15 cellular contexts compared by ENCODE assay signal in genomic region chr16:89481556-89481955, GRCh38. TPM values are rescaled to one million over a fixed set of nuclear protein-coding genes. Genes with fewer than 3 reads are reported as not detected.
DNase-seq lines count a peak whose midpoint lies in the region; ATAC-seq, FAIRE-seq and TF ChIP-seq lines count a peak whose summit lies in the region.
"Had no signal": no experiment of that assay in that cellular context is flagged by ENCODE, and none has a peak within 500 bp of the region (broad histone marks: within the 10 kb centered on the region; RNA-seq: fewer than 3 reads in every experiment).

No MANE protein-coding gene starts in this region.

- ATAC-seq in activated T-cell treated with anti-CD3 and anti-CD28 coated beads, Interleukin-2, amount 50 U/mL, for 4 hours, result no peak
- ATAC-seq in stimulated activated effector memory CD8-positive, alpha-beta T cell treated with anti-CD3 and anti-CD28 coated beads, Interleukin-12 subunit alpha, Interleukin-12 subunit beta, amount 100 ng/mL, for 72 hours, result no peak
- no peak for ATAC-seq in GM19452 (IDR thresholded peaks at IDR 0.05; ENCODE audit: unreplicated experiment)
- no peak for ATAC-seq in HepG2

- H3K79me2 ChIP-seq in HepG2 (ENCODE audit: insufficient read depth, low read length), result peaks cover 91% of the 10 kb centered on the region

- H3K36me3 Mint-ChIP-seq in activated T-cell treated with anti-CD3 and anti-CD28 coated beads, Interleukin-2, amount 50 U/mL, for 24 hours (ENCODE audit: low read depth), result peaks cover 69% of the 10 kb centered on the region
- H3K36me3 Mint-ChIP-seq in activated T-cell treated with anti-CD3 and anti-CD28 coated beads, Interleukin-2, amount 50 U/mL, for 4 hours (ENCODE audit: insufficient read depth), result peaks cover 12% of the 10 kb centered on the region
- peaks cover 76% of the 10 kb centered on the region for H3K36me3 Mint-ChIP-seq in stimulated activated effector memory CD8-positive, alpha-beta T cell treated with anti-CD3 and anti-CD28 coated beads, Interleukin-12 subunit alpha, Interleukin-12 subunit beta, amount 100 ng/mL, for 72 hours

- in situ Hi-C loops in HepG2 (cut with HindIII; ENCODE audit: extremely low pct_ligation_motif_present, low pct_unique_long_range_greater_than_20kb), result no loop called here

- POLR2A ChIA-PET in RWPE1 (lab: Yijun Ruan, JAX; ENCODE audit: low non-redundant PET) (no interaction called here), HepG2 (lab: Yijun Ruan, JAX) (no interaction called here)

- H3K9ac ChIP-seq in HepG2 (ENCODE audit: insufficient read depth, low read depth, low read length), result no peak overlapping the region

- peak overlapping the region; percentile 43 for H3K27ac ChIP-seq in RWPE1
- H3K27ac ChIP-seq in HepG2 (ENCODE audit: extremely low read length, insufficient read depth, low read length), result no peak overlapping the region
- H3K27ac ChIP-seq: tibial nerve had no signal

- no peak overlapping the region for H3K4me2 ChIP-seq in HepG2 (ENCODE audit: low read depth, low read length)

- peaks cover 89% of the 10 kb centered on the region for H3K4me1 ChIP-seq in HepG2 (ENCODE audit: insufficient read depth, low read length)

- H2AFZ ChIP-seq in HepG2 (ENCODE audit: low read length), result no peak overlapping the region

- no peaks in the 10 kb centered on the region for H3K27me3 ChIP-seq in HepG2 (ENCODE audit: control insufficient read depth in 1 of 2, insufficient read depth in 2 of 2, low read length in 2 of 2)
- H3K27me3 ChIP-seq: tibial nerve had no signal

- H3K4me1 Mint-ChIP-seq in activated T-cell treated with anti-CD3 and anti-CD28 coated beads, Interleukin-2, amount 50 U/mL, for 24 hours (ENCODE audit: low read depth), result peaks cover 90% of the 10 kb centered on the region
- H3K4me1 Mint-ChIP-seq in activated T-cell treated with anti-CD3 and anti-CD28 coated beads, Interleukin-2, amount 50 U/mL, for 4 hours (ENCODE audit: low read depth), result peaks cover 88% of the 10 kb centered on the region
- H3K4me1 Mint-ChIP-seq in stimulated activated effector memory CD8-positive, alpha-beta T cell treated with anti-CD3 and anti-CD28 coated beads, Interleukin-12 subunit alpha, Interleukin-12 subunit beta, amount 100 ng/mL, for 72 hours, result peaks cover 84% of the 10 kb centered on the region

- H3K4me3 ChIP-seq in HepG2 (replicated peaks in 1 of 3; ENCODE audit: insufficient read depth in 1 of 3, low read depth in 2 of 3, low read length in 3 of 3), result no peak overlapping the region
- H3K4me3 ChIP-seq: tibial nerve had no signal

- no peaks in the 10 kb centered on the region for H3K9me3 ChIP-seq in HepG2 (ENCODE audit: low read length)
- H3K9me3 ChIP-seq: tibial nerve had no signal

- CTCF ChIA-PET in RWPE1 (lab: Yijun Ruan, JAX), result no interaction called here
- CTCF ChIA-PET in HepG2 (lab: Yijun Ruan, JAX; ENCODE audit: low intra/inter-chr PET ratio, low total read pairs), result no interaction called here

- no peak for TF ChIP-seq EP300 in HepG2 (IDR thresholded peaks at IDR 0.05; ENCODE audit: low read depth in 2 of 2, low read length in 2 of 2)
- TF ChIP-seq EP300 in HepG2 (CRISPR knock-in tag; IDR thresholded peaks at IDR 0.05; ENCODE audit: borderline replicate concordance), result no peak

- TF ChIP-seq CTCF in RWPE1 (conservative IDR thresholded peaks at IDR 0.05; ENCODE audit: low read depth) (no peak), HepG2 (CRISPR knock-in tag; IDR thresholded peaks at IDR 0.05) (no peak)

- peak overlapping the region; percentile 94 for H3K27ac Mint-ChIP-seq in activated T-cell treated with anti-CD3 and anti-CD28 coated beads, Interleukin-2, amount 50 U/mL, for 24 hours
- peak overlapping the region; percentile 96 for H3K27ac Mint-ChIP-seq in stimulated activated effector memory CD8-positive, alpha-beta T cell treated with anti-CD3 and anti-CD28 coated beads, Interleukin-12 subunit alpha, Interleukin-12 subunit beta, amount 100 ng/mL, for 72 hours

- H3K27me3 Mint-ChIP-seq in activated T-cell treated with anti-CD3 and anti-CD28 coated beads, Interleukin-2, amount 50 U/mL, for 24 hours, result no peaks in the 10 kb centered on the region
- no peaks in the 10 kb centered on the region for H3K27me3 Mint-ChIP-seq in activated T-cell treated with anti-CD3 and anti-CD28 coated beads, Interleukin-2, amount 50 U/mL, for 4 hours (ENCODE audit: low read depth)

- no peak for TF ChIP-seq RAD21 in HepG2 (CRISPR knock-in tag; IDR thresholded peaks at IDR 0.05)

- H4K20me1 ChIP-seq in HepG2 (ENCODE audit: insufficient read depth, low read length), result peaks cover 92% of the 10 kb centered on the region

- TF ChIP-seq POLR2A in erythroblast (IDR thresholded peaks at IDR 0.05; ENCODE audit: low read length) (no peak), HepG2 (IDR thresholded peaks at IDR 0.05; ENCODE audit: insufficient read depth in 1 of 2, low read depth in 2 of 2, low read length in 2 of 2) (no peak)

- H3K9me3 Mint-ChIP-seq in activated T-cell treated with anti-CD3 and anti-CD28 coated beads, Interleukin-2, amount 50 U/mL, for 24 hours, result no peaks in the 10 kb centered on the region
- H3K9me3 Mint-ChIP-seq in activated T-cell treated with anti-CD3 and anti-CD28 coated beads, Interleukin-2, amount 50 U/mL, for 4 hours, result no peaks in the 10 kb centered on the region
- H3K9me3 Mint-ChIP-seq in stimulated activated effector memory CD8-positive, alpha-beta T cell treated with anti-CD3 and anti-CD28 coated beads, Interleukin-12 subunit alpha, Interleukin-12 subunit beta, amount 100 ng/mL, for 72 hours, result no peaks in the 10 kb centered on the region

- H3K4me3 Mint-ChIP-seq in activated T-cell treated with anti-CD3 and anti-CD28 coated beads, Interleukin-2, amount 50 U/mL, for 24 hours, result no peak overlapping the region
- no peak overlapping the region for H3K4me3 Mint-ChIP-seq in activated T-cell treated with anti-CD3 and anti-CD28 coated beads, Interleukin-2, amount 50 U/mL, for 4 hours
- H3K4me3 Mint-ChIP-seq in stimulated activated effector memory CD8-positive, alpha-beta T cell treated with anti-CD3 and anti-CD28 coated beads, Interleukin-12 subunit alpha, Interleukin-12 subunit beta, amount 100 ng/mL, for 72 hours, result peak overlapping the region; percentile 84

- WGBS in HepG2 (ENCODE audit: low lambda C conversion rate), result 88% methylated on average over 7 of the region's 7 CpGs

- no TSS peak for BruUV-seq in HepG2 (replicated peaks; lab: Mats Ljungman, UMichigan)

- DNase-seq in activated T-cell treated with anti-CD3 and anti-CD28 coated beads, Interleukin-2, amount 50 U/mL, for 24 hours, result no peak
- DNase-seq in activated T-cell treated with anti-CD3 and anti-CD28 coated beads, Interleukin-2, amount 50 U/mL, for 4 hours, result no peak
- no peak for DNase-seq in RWPE1 (ENCODE audit: low spot score)
- DNase-seq in erythroblast (lab: John Stamatoyannopoulos, UW), result peak; percentile 68 to 83
- DNase-seq in stimulated activated effector memory CD8-positive, alpha-beta T cell treated with anti-CD3 and anti-CD28 coated beads, Interleukin-12 subunit alpha, Interleukin-12 subunit beta, amount 100 ng/mL, for 72 hours (ENCODE audit: low spot score in 2 of 2), result no peak
- no peak for DNase-seq in HepG2 (ENCODE audit: low spot score)
- no peak for DNase-seq in Kasumi-1 (lab: John Stamatoyannopoulos, UW)
- DNase-seq: ACHN; amniotic stem cell; KBM-7; NCI-H1694; NK-92 treated with Interleukin-12 subunit alpha and Interleukin-12 subunit beta, amount 100 ng/mL, for 24 hours; SIG-M5 had no signal

- intact Hi-C loops in HepG2 (cut with micrococcal nuclease; ENCODE audit: unreplicated experiment), result no loop called here

- peaks cover 6 to 32% of the 10 kb centered on the region in 2 experiments; a peak in 4 of 5 replicates for H3K36me3 ChIP-seq in HepG2 (replicated peaks in 1 of 2; ENCODE audit: control insufficient read depth in 1 of 2, insufficient read depth in 2 of 2, low read length in 2 of 2)
- H3K36me3 ChIP-seq: tibial nerve had no signal

- no peak for FAIRE-seq in HepG2 (lab: Jason Lieb, UNC)

RNA-seq across cellular contexts. Expression of gene ANKRD11, which starts 8.8 kb away (rescaled TPM):
- 100 to 1,000 TPM; 153 to 181 (median 162) TPM for total RNA-seq in activated T-cell treated with anti-CD3 and anti-CD28 coated beads, Interleukin-2, amount 50 U/mL, for 4 hours
- total RNA-seq in HepG2 (2016; rRNA removed; fragmentation: Illumina TruSeq; extraction: Trizol), result 21.4 and 24.4 TPM in 2 replicates
- total RNA-seq in HepG2 (2016; cell fraction: cytosol; rRNA removed; fragmentation: Illumina TruSeq; extraction: Trizol; ENCODE audit: low read depth), result 54.2 and 55.2 TPM in 2 replicates
- total RNA-seq in HepG2 (2016; cell fraction: insoluble cytoplasmic fraction; rRNA removed; fragmentation: Illumina TruSeq; extraction: Trizol), result 17.9 and 22.3 TPM in 2 replicates
- 22.4 and 27.0 TPM in 2 replicates for total RNA-seq in HepG2 (2016; cell fraction: membrane; rRNA removed; fragmentation: Illumina TruSeq; extraction: Trizol)
- 48.5 and 63.5 TPM in 2 replicates for total RNA-seq in HepG2 (2016; cell fraction: nucleus; rRNA removed; fragmentation: Illumina TruSeq; extraction: Trizol)
- polyA plus RNA-seq in HepG2 (2011; rRNA removed), result 38.4 and 42.3 TPM in 2 replicates
- 31.1 and 36.3 TPM in 2 replicates for polyA plus RNA-seq in HepG2 (2011; cell fraction: cytosol; rRNA removed)
- 155 and 191 TPM in 2 replicates for polyA plus RNA-seq in HepG2 (2011; cell fraction: nucleus; rRNA removed)
- 78.6 and 89.8 TPM in 2 replicates for polyA plus RNA-seq in HepG2 (2012)
- 10.6 and 13.9 TPM in 2 replicates for polyA plus RNA-seq in HepG2 (2016; cell fraction: cytosol; fragmentation: Illumina TruSeq; extraction: Trizol; ENCODE audit: low read depth)
- 35.2 and 50.6 TPM in 2 replicates for polyA plus RNA-seq in HepG2 (2016; cell fraction: insoluble cytoplasmic fraction; fragmentation: Illumina TruSeq; extraction: Trizol; ENCODE audit: low read depth)
- 29.5 and 30.6 TPM in 2 replicates for polyA plus RNA-seq in HepG2 (2016; cell fraction: membrane; fragmentation: Illumina TruSeq; extraction: Trizol; ENCODE audit: low read depth)
- 190 and 216 TPM in 2 replicates for polyA plus RNA-seq in HepG2 (2016; cell fraction: nucleus; fragmentation: Illumina TruSeq; extraction: Trizol; ENCODE audit: insufficient read depth, low read depth)
- polyA minus RNA-seq in HepG2 (2011; rRNA and poly(A)+ RNA removed; ENCODE audit: low replicate concordance), result 38.6 and 64.5 TPM in 2 replicates
- 32.5 and 37.0 TPM in 2 replicates for polyA minus RNA-seq in HepG2 (2011; cell fraction: cytosol; rRNA and poly(A)+ RNA removed)
- polyA minus RNA-seq in HepG2 (2011; cell fraction: nucleus; rRNA and poly(A)+ RNA removed), result 104 and 109 TPM in 2 replicates

RNA-seq across cellular contexts. Expression of gene SPG7, which starts 26.6 kb away (rescaled TPM):
- 10 to 100 TPM; 76.1 to 88.4 (median 78.5) TPM for total RNA-seq in activated T-cell treated with anti-CD3 and anti-CD28 coated beads, Interleukin-2, amount 50 U/mL, for 4 hours
- total RNA-seq in HepG2 (2016; rRNA removed; fragmentation: Illumina TruSeq; extraction: Trizol), result 63.9 and 136 TPM in 2 replicates
- total RNA-seq in HepG2 (2016; cell fraction: cytosol; rRNA removed; fragmentation: Illumina TruSeq; extraction: Trizol; ENCODE audit: low read depth), result 47.1 and 47.6 TPM in 2 replicates
- total RNA-seq in HepG2 (2016; cell fraction: insoluble cytoplasmic fraction; rRNA removed; fragmentation: Illumina TruSeq; extraction: Trizol), result 54.6 and 131 TPM in 2 replicates
- 46.3 and 47.0 TPM in 2 replicates for total RNA-seq in HepG2 (2016; cell fraction: membrane; rRNA removed; fragmentation: Illumina TruSeq; extraction: Trizol)
- total RNA-seq in HepG2 (2016; cell fraction: nucleus; rRNA removed; fragmentation: Illumina TruSeq; extraction: Trizol), result 148 and 166 TPM in 2 replicates
- polyA plus RNA-seq in HepG2 (2011; rRNA removed), result 66.0 and 77.5 TPM in 2 replicates
- 41.6 and 46.2 TPM in 2 replicates for polyA plus RNA-seq in HepG2 (2011; cell fraction: cytosol; rRNA removed)
- polyA plus RNA-seq in HepG2 (2011; cell fraction: nucleus; rRNA removed), result 327 and 378 TPM in 2 replicates
- polyA plus RNA-seq in HepG2 (2012), result 69.0 and 72.2 TPM in 2 replicates
- 8.2 and 9.5 TPM in 2 replicates for polyA plus RNA-seq in HepG2 (2016; cell fraction: cytosol; fragmentation: Illumina TruSeq; extraction: Trizol; ENCODE audit: low read depth)
- 43.3 and 56.0 TPM in 2 replicates for polyA plus RNA-seq in HepG2 (2016; cell fraction: insoluble cytoplasmic fraction; fragmentation: Illumina TruSeq; extraction: Trizol; ENCODE audit: low read depth)
- 16.9 and 17.6 TPM in 2 replicates for polyA plus RNA-seq in HepG2 (2016; cell fraction: membrane; fragmentation: Illumina TruSeq; extraction: Trizol; ENCODE audit: low read depth)
- polyA plus RNA-seq in HepG2 (2016; cell fraction: nucleus; fragmentation: Illumina TruSeq; extraction: Trizol; ENCODE audit: insufficient read depth, low read depth), result 304 and 336 TPM in 2 replicates
- polyA minus RNA-seq in HepG2 (2011; rRNA and poly(A)+ RNA removed; ENCODE audit: low replicate concordance), result 76.1 and 106 TPM in 2 replicates
- 59.0 and 61.6 TPM in 2 replicates for polyA minus RNA-seq in HepG2 (2011; cell fraction: cytosol; rRNA and poly(A)+ RNA removed)
- polyA minus RNA-seq in HepG2 (2011; cell fraction: nucleus; rRNA and poly(A)+ RNA removed), result 140 and 143 TPM in 2 replicates

Comparison
In these comparisons a context has a peak if more than half of its experiments do, and no peak if none do; other contexts are left out.
1. DNase-seq: peak in erythroblast (2 of 2); none in activated T-cell treated with anti-CD3 and anti-CD28 coated beads, Interleukin-2, amount 50 U/mL, for 24 hours (single experiment), activated T-cell treated with anti-CD3 and anti-CD28 coated beads, Interleukin-2, amount 50 U/mL, for 4 hours (single experiment), RWPE1 (single experiment), stimulated activated effector memory CD8-positive, alpha-beta T cell treated with anti-CD3 and anti-CD28 coated beads, Interleukin-12 subunit alpha, Interleukin-12 subunit beta, amount 100 ng/mL, for 72 hours (0 of 2), HepG2 (single experiment) and Kasumi-1 (0 of 2).